Comparison of ENCODE assay signal across 13 cellular contexts in the genomic region with DNA sequence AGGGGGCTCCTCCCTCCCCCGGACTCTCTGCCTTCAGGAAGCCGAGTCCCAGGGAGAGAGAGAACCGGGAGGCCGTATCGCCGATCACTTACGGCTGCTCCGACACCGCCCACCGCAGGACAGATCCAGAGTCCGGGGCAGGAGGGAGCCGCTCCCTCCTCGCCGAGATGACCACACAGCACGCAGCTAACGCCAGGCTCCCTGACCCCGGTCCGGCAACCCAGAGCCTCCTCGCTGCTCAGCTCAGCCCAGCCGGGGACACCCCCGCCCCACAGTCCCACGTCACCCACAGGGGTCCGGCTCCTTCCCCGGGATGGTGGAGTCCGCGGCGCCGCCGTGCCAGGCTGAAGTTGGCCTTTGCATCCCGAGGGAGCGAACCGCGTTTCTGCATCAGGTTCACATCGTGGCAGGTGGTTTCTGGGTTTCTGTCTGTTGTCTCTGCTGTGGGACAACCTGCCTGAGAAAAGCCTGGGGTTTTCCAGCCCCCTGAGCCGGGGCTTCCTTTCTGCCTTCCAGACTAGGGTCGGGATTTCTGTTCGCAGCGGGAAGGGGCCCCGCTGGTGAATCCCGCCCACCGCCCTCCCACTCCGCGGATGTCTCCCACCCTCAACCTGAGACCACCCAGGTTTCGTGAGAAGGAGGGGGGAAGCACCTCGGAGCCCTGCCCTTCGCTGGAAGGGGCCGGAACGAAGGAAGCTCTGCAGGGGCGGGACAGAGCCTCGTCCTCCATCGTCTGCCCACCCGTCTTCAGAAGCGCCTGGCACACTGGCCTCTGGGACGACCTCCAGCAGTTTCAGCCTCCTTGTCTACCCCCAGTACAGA.
DNase-seq lines count a peak whose midpoint lies in the region; ATAC-seq, FAIRE-seq and TF ChIP-seq lines count a peak whose summit lies in the region.
"Had no signal": no experiment of that assay in that cellular context is flagged by ENCODE, and none has a peak within 500 bp of the region (broad histone marks: within the 10 kb centered on the region; RNA-seq: fewer than 3 reads in every experiment).

No MANE protein-coding gene starts in this region.

- peak overlapping the region; percentile 35; the same call in 1 of the 2 replicates for H4K8ac ChIP-seq in H1 (ENCODE audit: extremely low read depth, insufficient read depth, low read length)

- H4K20me1 ChIP-seq in H1 (replicated peaks in 1 of 2; ENCODE audit: control insufficient read depth in 1 of 2, insufficient read depth in 2 of 2, low read length in 2 of 2): no peaks in the 10 kb centered on the region

- FAIRE-seq in H1 (lab: Jason Lieb, UNC): no peak
- FAIRE-seq: G401.6 had no signal

- H3K9ac ChIP-seq in H1 (replicated peaks in 1 of 4; ENCODE audit: extremely low read depth in 1 of 4, low read depth in 3 of 4, low read length in 3 of 4): no peak overlapping the region

- H4K91ac ChIP-seq in H1 (replicated peaks; ENCODE audit: insufficient read length, low read length): no peak overlapping the region

- H2BK15ac ChIP-seq in H1 (ENCODE audit: low read length): no peak overlapping the region

- H3K4me2 ChIP-seq in H1 (ENCODE audit: insufficient read depth in 1 of 2, low read depth in 2 of 2, low read length in 2 of 2): no peak overlapping the region

- no peak for TF ChIP-seq RAD21 in H1 (IDR thresholded peaks at IDR 0.05 in 1 of 2, conservative IDR thresholded peaks at IDR 0.05 in 1 of 2; ENCODE audit: low read depth in 2 of 2, low read length in 2 of 2)

- H2AFZ ChIP-seq in ACC112 (ENCODE audit: low read length, unreplicated experiment) (no peak overlapping the region), H1 (ENCODE audit: low read length) (no peak overlapping the region), neuron (ENCODE audit: low read depth, low read length) (peak overlapping the region; percentile 37)

- peaks cover 32% of the 10 kb centered on the region for H3K27me3 ChIP-seq in ACC112 (ENCODE audit: insufficient read depth, low read length)
- H3K27me3 ChIP-seq in H1 (replicated peaks in 1 of 4; ENCODE audit: control insufficient read depth in 3 of 4, extremely low read depth in 1 of 4, insufficient read depth in 3 of 4, low read length in 3 of 4): peaks cover 0 to 15% (median 14%) of the 10 kb centered on the region in 4 experiments; a peak in 4 of 7 replicates
- H3K27me3 ChIP-seq in neuron (ENCODE audit: insufficient read depth, low read length): peaks cover 59% of the 10 kb centered on the region

- H3K9me3 ChIP-seq in H1 (ENCODE audit: insufficient read depth in 2 of 2, low read depth in 1 of 2, low read length in 1 of 2) (peaks cover 2 to 5% of the 10 kb centered on the region in 2 experiments; a peak in 1 of 4 replicates), neuron (ENCODE audit: low read length) (no peaks in the 10 kb centered on the region)

- WGBS in H1 (ENCODE audit: extremely low coverage in 1 of 2, insufficient coverage in 1 of 2, insufficient read length in 1 of 2, insufficient replicate concordance in 2 of 2, low coverage in 1 of 2, low lambda C conversion rate in 2 of 2, missing lambda C conversion rate in 1 of 2), 2 experiments: 73% methylated on average over 41 of the region's 54 CpGs; no CpG with 5 or more reads in 1 of the 2 experiments

- in situ Hi-C loops in GM13976 (cut with MboI; ENCODE audit: low sequenced_read_pairs, unreplicated experiment): no loop called here

- H3K18ac ChIP-seq in H1 (ENCODE audit: extremely low read depth, low read length): no peak overlapping the region

- DNase-seq in GM13976 (ENCODE audit: low spot score): peak; percentile 72
- DNase-seq in H1 (ENCODE audit: low read depth in 1 of 2, low spot score in 2 of 2): no peak
- DNase-seq in NCI-H510A (lab: John Stamatoyannopoulos, UW): no peak
- no peak for DNase-seq in dedifferentiated amniotic fluid mesenchymal stem cell (ENCODE audit: extremely low spot score)
- DNase-seq: activated CD4-positive, alpha-beta memory T cell treated with anti-CD3 and anti-CD28 coated beads for 36 hours; activated effector memory CD4-positive, alpha-beta T cell treated with anti-CD3 and anti-CD28 coated beads, Interleukin-2, amount 50 U/mL, for 16 hours; heart right ventricle; stimulated activated CD4-positive, alpha-beta T cell treated with anti-CD3 and anti-CD28 coated beads, Interleukin-1b, Interleukin-23, amount 100 ng/mL, for 48 hours had no signal

- H3K4me1 ChIP-seq in ACC112 (ENCODE audit: control insufficient read depth, insufficient read depth, low read length, unreplicated experiment) (no peaks in the 10 kb centered on the region), H1 (replicated peaks in 1 of 4; ENCODE audit: control insufficient read depth in 3 of 4, insufficient read depth in 4 of 4, low read length in 3 of 4) (peaks cover 0 to 3% (median 0%) of the 10 kb centered on the region in 4 experiments; a peak in 1 of 7 replicates), neuron (ENCODE audit: insufficient read depth, low read length) (peaks cover 13% of the 10 kb centered on the region)

- no peak for TF ChIP-seq POLR2A in H1 (IDR thresholded peaks at IDR 0.05; ENCODE audit: control extremely low read depth in 1 of 2, low read depth in 2 of 2, low read length in 2 of 2)

- POLR2A ChIA-PET in H1 (lab: Charles Lee; ENCODE audit: partially characterized antibody): interaction anchor here (1.0 kb wide), 1 partner anchor 16 kb away, joined by 3 read pairs; no protein-coding TSS in a partner anchor

- no peak overlapping the region for H3K56ac ChIP-seq in H1 (replicated peaks; ENCODE audit: insufficient read length, low read depth, low read length)

- H4K5ac ChIP-seq in H1 (ENCODE audit: insufficient read length, low read depth, low read length): no peak overlapping the region

- H3K14ac ChIP-seq in H1 (ENCODE audit: insufficient read length): no peak overlapping the region

- TF ChIP-seq EP300 in H1 (IDR thresholded peaks at IDR 0.05; ENCODE audit: borderline replicate concordance in 1 of 2, low read depth in 2 of 2, low read length in 2 of 2): no peak

- no peak overlapping the region for H3K4ac ChIP-seq in H1 (replicated peaks; ENCODE audit: insufficient read length, low read depth, low read length)

- H2BK5ac ChIP-seq in H1 (ENCODE audit: low read depth, low read length): no peak overlapping the region

- H2AK5ac ChIP-seq in H1 (ENCODE audit: low read depth, low read length): no peak overlapping the region

- H3K23me2 ChIP-seq in H1 (ENCODE audit: low read depth, low read length): no peaks in the 10 kb centered on the region

- H2BK12ac ChIP-seq in H1 (ENCODE audit: low read depth, low read length): no peak overlapping the region

- no peak overlapping the region for H3K23ac ChIP-seq in H1 (ENCODE audit: insufficient read length)

- H3K79me2 ChIP-seq in ACC112 (ENCODE audit: control insufficient read depth, insufficient read depth, low read length, unreplicated experiment): no peaks in the 10 kb centered on the region
- no peaks in the 10 kb centered on the region for H3K79me2 ChIP-seq in H1 (ENCODE audit: control insufficient read depth in 1 of 2, insufficient read depth in 2 of 2, low read length in 2 of 2)

- H2BK120ac ChIP-seq in H1 (replicated peaks; ENCODE audit: low read depth, low read length): no peak overlapping the region

- TF ChIP-seq CTCF in GM13976 (IDR thresholded peaks at IDR 0.05; ENCODE audit: borderline replicate concordance, control extremely low read depth, extremely low read depth, insufficient read depth, missing control alignments) (no peak), H1 (IDR thresholded peaks at IDR 0.05; ENCODE audit: control extremely low read depth in 1 of 3, insufficient read depth in 1 of 3, low read depth in 1 of 3, low read length in 3 of 3) (no peak)

- CTCF ChIA-PET in H1 (lab: Charles Lee; ENCODE audit: partially characterized antibody): interaction anchor here (1.1 to 4.1 kb wide), 3 partner anchors 9 to 209 kb away, joined by 3 to 23 read pairs (median 4); no protein-coding TSS in a partner anchor

- no peaks in the 10 kb centered on the region for H3K79me1 ChIP-seq in H1 (ENCODE audit: low read depth, low read length)

- no peak overlapping the region for H2BK20ac ChIP-seq in H1 (ENCODE audit: low read length)

- ATAC-seq in HG02642 (IDR thresholded peaks at IDR 0.05; ENCODE audit: poor library complexity, unreplicated experiment) (no peak), GM19467 (IDR thresholded peaks at IDR 0.05; ENCODE audit: unreplicated experiment) (no peak)

- H3K4me3 ChIP-seq in ACC112 (ENCODE audit: low read depth, low read length) (0 out of 2 replicates have a peak overlapping the region, but pooled peaks have one; percentile 31), H1 (ENCODE audit: extremely low read depth in 1 of 4, insufficient read depth in 2 of 4, low read depth in 3 of 4, low read length in 4 of 4) (no peak overlapping the region), neuron (ENCODE audit: low read length) (no peak overlapping the region)

- H3K27ac ChIP-seq in ACC112 (ENCODE audit: low read depth, low read length) (no peak overlapping the region), H1 (ENCODE audit: low read depth, low read length) (no peak overlapping the region)
- H3K27ac ChIP-seq: heart right ventricle had no signal

- H3K36me3 ChIP-seq in ACC112 (ENCODE audit: insufficient read depth, low read length): no peaks in the 10 kb centered on the region
- H3K36me3 ChIP-seq in H1 (ENCODE audit: control insufficient read depth in 2 of 4, insufficient read depth in 4 of 4, low read length in 3 of 4): no peaks in the 10 kb centered on the region
- H3K36me3 ChIP-seq in neuron (ENCODE audit: insufficient read depth, low read length): no peaks in the 10 kb centered on the region
- H3K36me3 ChIP-seq: heart right ventricle had no signal

TF ChIP-seq in H1, 55 proteins besides CTCF, POLR2A, EP300 and RAD21:
- 0 out of 2 replicates have a peak, but pooled peaks have one; percentile 24 for TF ChIP-seq GABPA (IDR thresholded peaks at IDR 0.05; ENCODE audit: borderline replicate concordance, insufficient read depth, low read length)
- TF ChIP-seq SIX5 (IDR thresholded peaks at IDR 0.05; ENCODE audit: low read depth, low read length): no peak
